ENCODE assay signal across 13 cellular contexts in the genomic region with DNA sequence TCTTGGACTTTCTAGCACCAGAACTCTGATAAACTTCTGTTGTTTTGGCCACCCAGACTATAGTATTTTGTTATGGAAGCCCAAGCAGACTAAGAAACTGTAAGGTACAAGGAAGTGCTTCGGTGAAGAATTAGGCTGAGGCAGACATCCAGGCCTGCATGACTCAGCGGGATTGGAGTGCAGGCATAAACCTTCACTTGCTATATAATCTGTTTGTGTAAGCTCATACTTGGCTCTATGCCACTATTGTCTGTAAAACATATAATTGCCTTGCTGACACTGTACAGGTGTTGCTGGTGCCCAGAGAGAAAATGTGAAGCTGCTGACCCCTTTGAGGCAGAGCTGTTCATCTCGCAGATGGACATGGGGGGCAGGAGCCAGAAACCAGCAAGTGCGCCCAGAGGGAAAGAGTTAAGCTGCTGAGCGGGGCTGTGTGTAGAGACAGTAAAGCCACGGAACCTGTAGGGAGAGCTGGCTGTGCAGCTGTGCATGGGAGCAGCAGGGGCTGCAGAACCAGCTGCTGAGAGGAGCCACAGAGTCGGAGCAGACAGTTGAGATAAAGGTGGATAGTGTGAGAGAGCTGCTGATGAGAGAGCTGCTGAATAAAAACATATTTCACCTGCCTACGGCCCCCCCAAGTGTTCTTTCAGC.
DNase-seq lines count a peak whose midpoint lies in the region; ATAC-seq, FAIRE-seq and TF ChIP-seq lines count a peak whose summit lies in the region.
"Had no signal": no experiment of that assay in that cellular context is flagged by ENCODE, and none has a peak within 500 bp of the region (broad histone marks: within the 10 kb centered on the region; RNA-seq: fewer than 3 reads in every experiment).

No MANE protein-coding gene starts in this region.

- BruUV-seq in K562 (replicated peaks; lab: Mats Ljungman, UMichigan) = no TSS peak

- H3K4me1 ChIP-seq in K562 (replicated peaks in 1 of 2; ENCODE audit: control insufficient read depth in 2 of 2, insufficient read depth in 2 of 2, low read length in 2 of 2) (no peaks in the 10 kb centered on the region), mucosa of descending colon (ENCODE audit: low read depth) (no peaks in the 10 kb centered on the region), lower lobe of right lung (no peaks in the 10 kb centered on the region)
- H3K4me1 ChIP-seq: left ventricle myocardium inferior, parathyroid adenoma had no signal

- WGBS in K562 (ENCODE audit: insufficient coverage, low coverage, missing lambda C conversion rate) = 0% methylated on average over 8 of the region's 8 CpGs

- H3K27ac ChIP-seq in K562 (ENCODE audit: extremely low read depth, low read depth, low read length) (no peak overlapping the region), lower lobe of right lung (no peak overlapping the region)
- H3K27ac ChIP-seq: left ventricle myocardium inferior, parathyroid adenoma had no signal

- no peaks in the 10 kb centered on the region for H3K79me2 ChIP-seq in K562 (ENCODE audit: control insufficient read depth, insufficient read depth, low read length)
- H3K79me2 ChIP-seq: parathyroid adenoma had no signal

- FAIRE-seq in K562 (lab: Jason Lieb, UNC) = no peak
- FAIRE-seq: TTC549 had no signal

- no peak overlapping the region for H3K9ac ChIP-seq in K562 (ENCODE audit: insufficient read depth in 1 of 2, low read depth in 2 of 2, low read length in 2 of 2)
- H3K9ac ChIP-seq: parathyroid adenoma had no signal

- H3K4me3 ChIP-seq in K562 (no peak overlapping the region), mucosa of descending colon (no peak overlapping the region), lower lobe of right lung (no peak overlapping the region)
- H3K4me3 ChIP-seq: left ventricle myocardium inferior had no signal

- TF ChIP-seq CTCF in K562 (IDR thresholded peaks at IDR 0.05 in 2 of 3, conservative IDR thresholded peaks at IDR 0.05 in 1 of 3; ENCODE audit: insufficient read depth in 2 of 3, low read depth in 1 of 3, low read length in 3 of 3) (no peak), mucosa of descending colon (IDR thresholded peaks at IDR 0.05) (no peak), lower lobe of right lung (IDR thresholded peaks at IDR 0.05) (no peak)

- ATAC-seq in K562 = no peak
- peak; percentile 43 for ATAC-seq in mucosa of descending colon
- no peak for ATAC-seq in T-helper 17 cell
- ATAC-seq in GM19397 (IDR thresholded peaks at IDR 0.05; ENCODE audit: unreplicated experiment) = no peak
- ATAC-seq in lower lobe of right lung = no peak

- no peak overlapping the region for H2AFZ ChIP-seq in K562 (ENCODE audit: low read depth, low read length)
- H2AFZ ChIP-seq: parathyroid adenoma had no signal

- no peaks in the 10 kb centered on the region for H3K4me1 Mint-ChIP-seq in activated T-helper 2 cell treated with anti-CD3 and anti-CD28 coated beads, Interferon-gamma antibody, Interleukin-2, Interleukin-4, amounts not matched to agents 10 μg/mL and 5 μg/mL and 100 μg/mL, durations not matched to agents 14 hours and 24 hours and 36 hours (ENCODE audit: low read depth)
- H3K4me1 Mint-ChIP-seq in T-helper 17 cell = no peaks in the 10 kb centered on the region
- H3K4me1 Mint-ChIP-seq: brain had no signal

- peak; percentile 55 for DNase-seq in H4 (ENCODE audit: low spot score)
- peak; percentile 1 for DNase-seq in NCI-H2171 (lab: John Stamatoyannopoulos, UW)
- peak in 1 of 4 experiments; percentile 4 for DNase-seq in K562 (ENCODE audit: extremely low read depth in 1 of 4, low spot score in 3 of 4)
- no peak for DNase-seq in mucosa of descending colon
- no peak for DNase-seq in activated T-helper 2 cell treated with anti-CD3 and anti-CD28 coated beads, Interferon-gamma antibody, Interleukin-2, Interleukin-4, amounts not matched to agents 10 μg/mL and 5 μg/mL and 100 μg/mL, durations not matched to agents 14 hours and 24 hours and 36 hours (ENCODE audit: low spot score)
- DNase-seq in T-helper 17 cell = no peak
- DNase-seq in lower lobe of right lung = no peak
- DNase-seq: left ventricle myocardium inferior, MM.1S had no signal

- H4K20me1 ChIP-seq in K562 (replicated peaks; ENCODE audit: control insufficient read depth, insufficient read depth, low read length) = no peaks in the 10 kb centered on the region

- in situ Hi-C loops in K562 (cut with MboI) = no loop called here

- peaks cover 11% of the 10 kb centered on the region for H3K9me3 Mint-ChIP-seq in activated T-helper 2 cell treated with anti-CD3 and anti-CD28 coated beads, Interferon-gamma antibody, Interleukin-2, Interleukin-4, amounts not matched to agents 10 μg/mL and 5 μg/mL and 100 μg/mL, durations not matched to agents 14 hours and 24 hours and 36 hours

- no peaks in the 10 kb centered on the region for H3K9me1 ChIP-seq in K562 (ENCODE audit: control insufficient read depth, insufficient read depth, low read length)

- CTCF ChIA-PET in K562 (lab: Yijun Ruan, JAX; ENCODE audit: low intra/inter-chr PET ratio) = no interaction called here

- no peak for TF ChIP-seq RAD21 in K562 (CRISPR knock-in tag; conservative IDR thresholded peaks at IDR 0.05 in 1 of 2, IDR thresholded peaks at IDR 0.05 in 1 of 2)

- POLR2A ChIA-PET in K562 (lab: Yijun Ruan, JAX) = no interaction called here

- intact Hi-C loops in K562 (cut with micrococcal nuclease) (no loop called here), mucosa of descending colon (cut with DNase I, micrococcal nuclease) (no loop called here), lower lobe of right lung (cut with DNase I) (no loop called here)
- intact Hi-C loops in activated T-helper 2 cell treated with anti-CD3 and anti-CD28 coated beads, Interferon-gamma antibody, Interleukin-2, Interleukin-4, amounts not matched to agents 10 μg/mL and 5 μg/mL and 100 μg/mL, durations not matched to agents 14 hours and 24 hours and 36 hours (cut with micrococcal nuclease) = no loop called here

- H3K36me3 ChIP-seq in K562 (ENCODE audit: control insufficient read depth, insufficient read depth, low read length) = no peaks in the 10 kb centered on the region
- no peaks in the 10 kb centered on the region for H3K36me3 ChIP-seq in mucosa of descending colon (ENCODE audit: low read depth)
- H3K36me3 ChIP-seq in lower lobe of right lung = no peaks in the 10 kb centered on the region
- H3K36me3 ChIP-seq: left ventricle myocardium inferior had no signal

- TF ChIP-seq EP300 in K562 (IDR thresholded peaks at IDR 0.05; ENCODE audit: low read length) = no peak

- no peaks in the 10 kb centered on the region for H3K9me3 ChIP-seq in K562 (replicated peaks; ENCODE audit: control insufficient read depth, insufficient read depth, low read depth, low read length)
- peaks cover 12% of the 10 kb centered on the region for H3K9me3 ChIP-seq in mucosa of descending colon
- H3K9me3 ChIP-seq in T-helper 17 cell (ENCODE audit: control insufficient read depth, low read length, poor library complexity, severe bottlenecking) = no peaks in the 10 kb centered on the region
- H3K9me3 ChIP-seq in lower lobe of right lung = peaks cover 19% of the 10 kb centered on the region

- H3K27me3 ChIP-seq in K562 (ENCODE audit: control insufficient read depth in 2 of 2, insufficient read depth in 2 of 2, low read length in 2 of 2) (no peaks in the 10 kb centered on the region), lower lobe of right lung (ENCODE audit: low read depth) (no peaks in the 10 kb centered on the region)

- H3K36me3 Mint-ChIP-seq in activated T-helper 2 cell treated with anti-CD3 and anti-CD28 coated beads, Interferon-gamma antibody, Interleukin-2, Interleukin-4, amounts not matched to agents 10 μg/mL and 5 μg/mL and 100 μg/mL, durations not matched to agents 14 hours and 24 hours and 36 hours (ENCODE audit: low read depth) = no peaks in the 10 kb centered on the region
- no peaks in the 10 kb centered on the region for H3K36me3 Mint-ChIP-seq in T-helper 17 cell (ENCODE audit: low read depth)
- H3K36me3 Mint-ChIP-seq: brain had no signal

- no peak overlapping the region for H3K27ac Mint-ChIP-seq in activated T-helper 2 cell treated with anti-CD3 and anti-CD28 coated beads, Interferon-gamma antibody, Interleukin-2, Interleukin-4, amounts not matched to agents 10 μg/mL and 5 μg/mL and 100 μg/mL, durations not matched to agents 14 hours and 24 hours and 36 hours
- H3K27ac Mint-ChIP-seq in T-helper 17 cell = no peak overlapping the region
- H3K27ac Mint-ChIP-seq: brain had no signal

- H3K4me3 Mint-ChIP-seq in activated T-helper 2 cell treated with anti-CD3 and anti-CD28 coated beads, Interferon-gamma antibody, Interleukin-2, Interleukin-4, amounts not matched to agents 10 μg/mL and 5 μg/mL and 100 μg/mL, durations not matched to agents 14 hours and 24 hours and 36 hours (ENCODE audit: low read depth) = no peak overlapping the region
- no peak overlapping the region for H3K4me3 Mint-ChIP-seq in T-helper 17 cell
- H3K4me3 Mint-ChIP-seq: brain had no signal

- H3K4me2 ChIP-seq in K562 (ENCODE audit: insufficient read depth, low read length) = no peak overlapping the region

- no peaks in the 10 kb centered on the region for H3K27me3 Mint-ChIP-seq in activated T-helper 2 cell treated with anti-CD3 and anti-CD28 coated beads, Interferon-gamma antibody, Interleukin-2, Interleukin-4, amounts not matched to agents 10 μg/mL and 5 μg/mL and 100 μg/mL, durations not matched to agents 14 hours and 24 hours and 36 hours (ENCODE audit: low read depth)
- no peaks in the 10 kb centered on the region for H3K27me3 Mint-ChIP-seq in T-helper 17 cell

- no peak for TF ChIP-seq POLR2A in K562 (conservative IDR thresholded peaks at IDR 0.05)

TF ChIP-seq in K562, 482 proteins besides CTCF, POLR2A, EP300 and RAD21 (continues in another document):
- TF ChIP-seq SRSF3 (IDR thresholded peaks at IDR 0.05; ENCODE audit: insufficient read depth, low read length) = no peak
- TF ChIP-seq CHD1 (IDR thresholded peaks at IDR 0.05; ENCODE audit: low read length) = no peak

Comparison
In these comparisons a context has a peak if more than half of its experiments do, and no peak if none do; other contexts are left out.
1. DNase-seq: peak in H4 (single experiment) and NCI-H2171 (single experiment); none in mucosa of descending colon (0 of 3), activated T-helper 2 cell treated with anti-CD3 and anti-CD28 coated beads, Interferon-gamma antibody, Interleukin-2, Interleukin-4, amounts not matched to agents 10 μg/mL and 5 μg/mL and 100 μg/mL, durations not matched to agents 14 hours and 24 hours and 36 hours (single experiment), T-helper 17 cell (0 of 3) and lower lobe of right lung (single experiment).